In genomic region chr11:14380947-14381555, GRCh38 we compare ENCODE assay signal across 8 cellular contexts. TPM values are rescaled to one million over a fixed set of nuclear protein-coding genes. Genes with fewer than 3 reads are reported as not detected.
DNase-seq lines count a peak whose midpoint lies in the region; ATAC-seq and TF ChIP-seq lines count a peak whose summit lies in the region.

No MANE protein-coding gene starts in this region.

- H3K4me1 ChIP-seq in ectodermal cell (ENCODE audit: control insufficient read depth, insufficient read depth, low read length) = peaks cover 3% of the 10 kb centered on the region
- peaks cover 0 to 20% (median 0%) of the 10 kb centered on the region in 4 donors for H3K4me1 ChIP-seq in right lobe of liver

- peak overlapping the region; percentile 71 for H3K4me3 Mint-ChIP-seq in activated CD4-positive, alpha-beta memory T cell treated with anti-CD3 and anti-CD28 coated beads for 36 hours

- CTCF ChIA-PET in activated CD4-positive, alpha-beta memory T cell treated with anti-CD3 and anti-CD28 coated beads for 36 hours (lab: Charles Lee) = interaction anchor here (1.1 to 1.4 kb wide), 3 partner anchors 10 to 74 kb away, joined by 3 to 5 read pairs (median 4); no protein-coding TSS in a partner anchor

- POLR2A ChIA-PET in activated CD4-positive, alpha-beta memory T cell treated with anti-CD3 and anti-CD28 coated beads for 36 hours (lab: Charles Lee) = no interaction called here

- H3K36me3 Mint-ChIP-seq in activated CD4-positive, alpha-beta memory T cell treated with anti-CD3 and anti-CD28 coated beads for 36 hours = no peaks in the 10 kb centered on the region

- DNase-seq in ELF-1 (ENCODE audit: low read depth, low spot score) (peak; percentile 66), LNCaP clone FGC (ENCODE audit: low read depth) (no peak), right lobe of liver (peak; percentile 83 to 88 (median 88)), Kasumi-1 (lab: John Stamatoyannopoulos, UW) (no peak)
- peak; percentile 58 for DNase-seq in activated CD4-positive, alpha-beta memory T cell treated with anti-CD3 and anti-CD28 coated beads for 36 hours
- DNase-seq in stimulated activated CD4-positive, alpha-beta T cell treated with anti-CD3 and anti-CD28 coated beads, Interleukin-4, amount 100 ng/mL, for 1 hour = peak; percentile 39

- 1% methylated on average over 54 of the region's 54 CpGs for WGBS in ectodermal cell, 2 experiments
- under 1% methylated on average over 21 of the region's 54 CpGs for WGBS in right lobe of liver (ENCODE audit: insufficient coverage, low coverage, low lambda C conversion rate, missing lambda C conversion rate)

- H3K9me3 Mint-ChIP-seq in activated CD4-positive, alpha-beta memory T cell treated with anti-CD3 and anti-CD28 coated beads for 36 hours = no peaks in the 10 kb centered on the region

- peaks cover 10% of the 10 kb centered on the region for H3K27me3 Mint-ChIP-seq in activated CD4-positive, alpha-beta memory T cell treated with anti-CD3 and anti-CD28 coated beads for 36 hours

- peak; percentile 86 for TF ChIP-seq POLR2A in right lobe of liver (IDR thresholded peaks at IDR 0.05)

- H3K4me3 ChIP-seq in LNCaP clone FGC (ENCODE audit: low read depth, low read length) (peak overlapping the region; percentile 36), ectodermal cell (ENCODE audit: insufficient read depth, low read depth, low read length) (peak overlapping the region; percentile 40), right lobe of liver (peak overlapping the region; percentile 36 to 64 (median 57))

- intact Hi-C loops in activated CD4-positive, alpha-beta memory T cell treated with anti-CD3 and anti-CD28 coated beads for 36 hours (cut with micrococcal nuclease) = no loop called here
- intact Hi-C loops in right lobe of liver (cut with DNase I) = no loop called here

- H3K9me3 ChIP-seq in ectodermal cell (ENCODE audit: control insufficient read depth, low read length) (no peaks in the 10 kb centered on the region), right lobe of liver (no peaks in the 10 kb centered on the region)

- H3K36me3 ChIP-seq in ectodermal cell (ENCODE audit: control insufficient read depth, insufficient read depth, low read length) (no peaks in the 10 kb centered on the region), right lobe of liver (no peaks in the 10 kb centered on the region)

- peaks cover 11% of the 10 kb centered on the region for H3K4me1 Mint-ChIP-seq in activated CD4-positive, alpha-beta memory T cell treated with anti-CD3 and anti-CD28 coated beads for 36 hours (ENCODE audit: low read depth)

- H3K27ac ChIP-seq in ectodermal cell (ENCODE audit: insufficient read depth, low read depth, low read length, poor library complexity, severe bottlenecking) (no peak overlapping the region), right lobe of liver (peak overlapping the region; percentile 73 to 95 (median 95))

- peak; percentile 71 for ATAC-seq in GM21737 (IDR thresholded peaks at IDR 0.05; ENCODE audit: unreplicated experiment)
- ATAC-seq in right lobe of liver = peak; percentile 92 to 96 (median 94)

- TF ChIP-seq CTCF in LNCaP clone FGC (IDR thresholded peaks at IDR 0.05; ENCODE audit: control insufficient read depth, extremely low read depth, insufficient read depth) (no peak), right lobe of liver (IDR thresholded peaks at IDR 0.05) (no peak)

- H3K27me3 ChIP-seq in ectodermal cell (ENCODE audit: control insufficient read depth, insufficient read depth, low read length, poor library complexity, severe bottlenecking) (peaks cover 41% of the 10 kb centered on the region), right lobe of liver (no peaks in the 10 kb centered on the region)

- no peak overlapping the region for H3K27ac Mint-ChIP-seq in activated CD4-positive, alpha-beta memory T cell treated with anti-CD3 and anti-CD28 coated beads for 36 hours

RNA-seq across cellular contexts. Expression of gene RRAS2, which starts 22.1 kb away (rescaled TPM):
- total RNA-seq in activated CD4-positive, alpha-beta memory T cell treated with anti-CD3 and anti-CD28 coated beads for 36 hours = 10 to 100 TPM; 37.7 to 39.5 TPM
- 77.1 TPM for polyA plus RNA-seq in ectodermal cell (2013, experiment 1 of 4)
- 73.5 TPM for polyA plus RNA-seq in ectodermal cell (2013, experiment 2 of 4)
- polyA plus RNA-seq in ectodermal cell (2013, experiment 3 of 4) = 61.5 TPM
- 63.1 TPM for polyA plus RNA-seq in ectodermal cell (2013, experiment 4 of 4)
- total RNA-seq in right lobe of liver = 10 to 100 TPM; 21.0 to 44.8 (median 31.1) TPM

Comparison
In these comparisons a context has a peak if more than half of its experiments do, and no peak if none do; other contexts are left out.
1. DNase-seq: peak in ELF-1 (single experiment), activated CD4-positive, alpha-beta memory T cell treated with anti-CD3 and anti-CD28 coated beads for 36 hours (single experiment), right lobe of liver (3 of 3) and stimulated activated CD4-positive, alpha-beta T cell treated with anti-CD3 and anti-CD28 coated beads, Interleukin-4, amount 100 ng/mL, for 1 hour (single experiment); none in LNCaP clone FGC (single experiment) and Kasumi-1 (0 of 2).
2. Peak in every context shown above with its lines, with median percentiles within 50 percentile points of each other: H3K4me3 ChIP-seq.